9 cellular contexts compared by ENCODE assay signal in the genomic region with DNA sequence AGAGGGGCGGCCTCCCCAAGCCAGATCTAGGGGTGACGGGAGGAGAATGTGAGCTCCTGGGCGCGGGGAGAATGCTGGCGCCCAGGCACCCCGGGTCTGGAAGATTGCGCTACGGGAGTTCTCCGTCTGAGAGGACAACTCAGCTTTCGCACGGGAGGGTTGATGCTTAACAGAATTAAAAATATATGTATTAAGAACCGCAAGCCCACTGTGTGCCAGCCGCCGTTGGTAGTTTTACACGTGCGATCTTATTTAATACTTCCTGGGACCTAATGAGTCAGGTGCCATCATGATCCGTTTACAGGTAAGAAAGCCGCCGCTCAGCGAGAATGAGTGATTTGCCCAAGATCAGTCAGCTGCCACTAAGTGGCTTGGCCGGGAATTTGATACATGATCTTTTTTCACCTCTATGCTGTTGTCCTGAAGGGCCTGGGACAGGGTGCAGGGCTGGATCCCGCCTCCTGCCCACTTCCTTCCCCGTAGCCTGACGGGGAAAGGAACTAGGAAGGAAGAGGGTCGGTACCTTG. TPM values are rescaled to one million over a fixed set of nuclear protein-coding genes. Genes with fewer than 3 reads are reported as not detected.
DNase-seq lines count a peak whose midpoint lies in the region; ATAC-seq and TF ChIP-seq lines count a peak whose summit lies in the region.
"Had no signal": no experiment of that assay in that cellular context is flagged by ENCODE, and none has a peak within 500 bp of the region (broad histone marks: within the 10 kb centered on the region; RNA-seq: fewer than 3 reads in every experiment).

No MANE protein-coding gene starts in this region.

- H3K27me3 Mint-ChIP-seq in activated T-cell treated with anti-CD3 and anti-CD28 coated beads, Interleukin-2, amount 50 U/mL, for 72 hours (ENCODE audit: low read depth) = peaks cover 61% of the 10 kb centered on the region

- no peak for ATAC-seq in activated T-cell treated with anti-CD3 and anti-CD28 coated beads, Interleukin-2, amount 50 U/mL, for 72 hours (replicated peaks in 1 of 2)
- ATAC-seq in left lung = no peak
- peak; percentile 18 for ATAC-seq in upper lobe of right lung
- no peak for ATAC-seq in HG03135 (IDR thresholded peaks at IDR 0.05; ENCODE audit: unreplicated experiment)
- ATAC-seq in GM19395 (IDR thresholded peaks at IDR 0.05; ENCODE audit: unreplicated experiment) = no peak

- no peak overlapping the region for H3K27ac Mint-ChIP-seq in activated T-cell treated with anti-CD3 and anti-CD28 coated beads, Interleukin-2, amount 50 U/mL, for 72 hours

- H3K36me3 ChIP-seq in brain microvascular endothelial cell (replicated peaks) (no peaks in the 10 kb centered on the region), left lung (no peaks in the 10 kb centered on the region), upper lobe of right lung (no peaks in the 10 kb centered on the region)

- peak overlapping the region; percentile 36 to 37 for H3K4me3 Mint-ChIP-seq in activated T-cell treated with anti-CD3 and anti-CD28 coated beads, Interleukin-2, amount 50 U/mL, for 72 hours

- intact Hi-C loops in left lung (cut with DNase I) = no loop called here
- intact Hi-C loops in upper lobe of right lung (cut with DNase I) = no loop called here

- H3K4me3 ChIP-seq in brain microvascular endothelial cell (ENCODE audit: low read depth, low read length) = peak overlapping the region; percentile 79
- H3K4me3 ChIP-seq in left lung = peak overlapping the region; percentile 17 to 31
- H3K4me3 ChIP-seq in upper lobe of right lung = peak overlapping the region; percentile 47

- H3K9me3 ChIP-seq in left lung (no peaks in the 10 kb centered on the region), upper lobe of right lung (no peaks in the 10 kb centered on the region)

- H3K36me3 Mint-ChIP-seq in activated T-cell treated with anti-CD3 and anti-CD28 coated beads, Interleukin-2, amount 50 U/mL, for 72 hours (ENCODE audit: insufficient read depth in 2 of 2) = peaks cover 0 to 2% of the 10 kb centered on the region in 2 donors

- no peak for DNase-seq in activated T-cell treated with anti-CD3 and anti-CD28 coated beads, Interleukin-2, amount 50 U/mL, for 72 hours
- no peak for DNase-seq in activated T-cell treated with anti-CD3 and anti-CD28 coated beads, Interleukin-2, amount 50 U/mL, for 1 hour
- DNase-seq in brain microvascular endothelial cell (no peak), left lung (no peak), upper lobe of right lung (no peak), hippocampal formation (lab: John Stamatoyannopoulos, UW) (no peak)
- DNase-seq: GOT3 had no signal

- peaks cover 0 to 19% of the 10 kb centered on the region in 2 donors for H3K4me1 ChIP-seq in left lung
- peaks cover 5% of the 10 kb centered on the region for H3K4me1 ChIP-seq in upper lobe of right lung

- H3K27ac ChIP-seq in brain microvascular endothelial cell = no peak overlapping the region
- H3K27ac ChIP-seq in left lung = no peak overlapping the region
- no peak overlapping the region for H3K27ac ChIP-seq in upper lobe of right lung

- H3K9me3 Mint-ChIP-seq in activated T-cell treated with anti-CD3 and anti-CD28 coated beads, Interleukin-2, amount 50 U/mL, for 72 hours = no peaks in the 10 kb centered on the region

- H3K27me3 ChIP-seq in brain microvascular endothelial cell (replicated peaks) (peaks cover 16% of the 10 kb centered on the region), left lung (peaks cover 36 to 80% of the 10 kb centered on the region in 2 donors), upper lobe of right lung (peaks cover 45% of the 10 kb centered on the region)

- TF ChIP-seq CTCF in brain microvascular endothelial cell (IDR thresholded peaks at IDR 0.05; ENCODE audit: low read depth, low read length, missing control alignments) (no peak), left lung (IDR thresholded peaks at IDR 0.05) (no peak), upper lobe of right lung (IDR thresholded peaks at IDR 0.05) (no peak)

- in situ Hi-C loops in brain microvascular endothelial cell (cut with HindIII; ENCODE audit: low pct_ligation_motif_present, low sequenced_read_pairs) = no loop called here

- H3K4me1 Mint-ChIP-seq in activated T-cell treated with anti-CD3 and anti-CD28 coated beads, Interleukin-2, amount 50 U/mL, for 72 hours (ENCODE audit: low read depth) = peaks cover 6% of the 10 kb centered on the region

RNA-seq across cellular contexts. Expression of a gene that starts 0.8 kb away (rescaled TPM):
- total RNA-seq in activated T-cell treated with anti-CD3 and anti-CD28 coated beads, Interleukin-2, amount 50 U/mL, for 72 hours = under 1 TPM in 1 of 2 donors, not detected in 1; 0.07 TPM
- total RNA-seq in left lung (under 1 TPM; 0.26 to 0.39 TPM), upper lobe of right lung (0.32 TPM)

Comparison
In these comparisons a context has a peak if more than half of its experiments do, and no peak if none do; other contexts are left out.
1. H3K4me3 ChIP-seq: peak in every context shown above with its lines; median percentile 79 in brain microvascular endothelial cell; 47 in upper lobe of right lung; 24 in left lung.